7 cellular contexts compared by ENCODE assay signal in genomic region chr2:161432107-161432506, GRCh38.
"Had no signal": no experiment of that assay in that cellular context is flagged by ENCODE, and none has a peak within 500 bp of the region (broad histone marks: within the 10 kb centered on the region; RNA-seq: fewer than 3 reads in every experiment).

No MANE protein-coding gene starts in this region.

- FAIRE-seq: G401.6, GM12891, GM12892, GM18507, GM19239 had no signal

- DNase-seq: GDM1, GF-D8 had no signal
